15 cellular contexts compared by ENCODE assay signal in genomic region chrX:105564536-105564935, GRCh38.
A peak's percentile ranks its signal among the peaks of the same experiment; 100 is the strongest.
DNase-seq lines count a peak whose midpoint lies in the region; ATAC-seq, FAIRE-seq and TF ChIP-seq lines count a peak whose summit lies in the region.
"Had no signal": no experiment of that assay in that cellular context is flagged by ENCODE, and none has a peak within 500 bp of the region (broad histone marks: within the 10 kb centered on the region; RNA-seq: fewer than 3 reads in every experiment).

No MANE protein-coding gene starts in this region.

- ATAC-seq in GM21825 (IDR thresholded peaks at IDR 0.05; ENCODE audit: unreplicated experiment) (no peak), mucosa of descending colon (no peak), GM21717 (IDR thresholded peaks at IDR 0.05; ENCODE audit: unreplicated experiment) (no peak)
- ATAC-seq: CD8-positive, alpha-beta T cell; HepG2 had no signal

- DNase-seq in GM04503 (ENCODE audit: low read depth): peak; percentile 71
- peak; percentile 16 for DNase-seq in RCC 7860 (ENCODE audit: low spot score)
- DNase-seq in epithelial cell of prostate (ENCODE audit: low read depth, low spot score): peak; percentile 26
- DNase-seq in non-pigmented ciliary epithelial cell (ENCODE audit: low read depth): peak; percentile 68
- DNase-seq in neuronal stem cell (ENCODE audit: low spot score): no peak
- no peak for DNase-seq in mucosa of descending colon
- DNase-seq: activated CD4-positive, alpha-beta T cell treated with anti-CD3 and anti-CD28 coated beads, Interleukin-2, amount 50 U/mL, for 48 hours; activated naive CD4-positive, alpha-beta T cell treated with anti-CD3 and anti-CD28 coated beads for 36 hours; CD8-positive, alpha-beta T cell; NCI-H2081 treated with DMSO at 0.1 percent for 48 hours; posterior cingulate gyrus; stimulated activated CD4-positive, alpha-beta T cell treated with anti-CD3 and anti-CD28 coated beads, Interleukin-4, amount 100 ng/mL, for 4 hours had no signal

- H3K4me1 ChIP-seq in neuronal stem cell (ENCODE audit: control insufficient read depth in 2 of 2, insufficient read depth in 1 of 2, low read depth in 1 of 2, low read length in 2 of 2): no peaks in the 10 kb centered on the region
- H3K4me1 ChIP-seq in mucosa of descending colon (ENCODE audit: low read depth): no peaks in the 10 kb centered on the region

- H3K9me3 ChIP-seq in neuronal stem cell (replicated peaks in 1 of 2; ENCODE audit: control insufficient read depth in 2 of 2, insufficient read depth in 1 of 2, low read depth in 1 of 2, low read length in 2 of 2): no peaks in the 10 kb centered on the region
- H3K9me3 ChIP-seq in mucosa of descending colon: no peaks in the 10 kb centered on the region

- H3K27ac ChIP-seq in epithelial cell of prostate: peak overlapping the region; percentile 74
- H3K27ac ChIP-seq in neuronal stem cell (replicated peaks; ENCODE audit: low read length): no peak overlapping the region

- no peak overlapping the region for H2AFZ ChIP-seq in neuronal stem cell (ENCODE audit: low read length)

- no peaks in the 10 kb centered on the region for H3K27me3 ChIP-seq in neuronal stem cell (ENCODE audit: control insufficient read depth in 3 of 3, insufficient read depth in 3 of 3, low read depth in 1 of 3, low read length in 3 of 3)

- H2AK5ac ChIP-seq in neuronal stem cell (ENCODE audit: low read depth, low read length): no peak overlapping the region

- no peak overlapping the region for H3K9ac ChIP-seq in neuronal stem cell (ENCODE audit: low read depth, low read length, poor library complexity)

- no peak overlapping the region for H4K91ac ChIP-seq in neuronal stem cell (ENCODE audit: low read depth, low read length, poor library complexity)

- no CpG with 5 or more reads among the region's 1 CpG for WGBS in neuronal stem cell (ENCODE audit: extremely low coverage in 2 of 2, insufficient read length in 2 of 2, insufficient replicate concordance in 1 of 2), 2 donors

- no peak overlapping the region for H4K8ac ChIP-seq in neuronal stem cell (ENCODE audit: low read depth, low read length)

- no peak for TF ChIP-seq CTCF in mucosa of descending colon (IDR thresholded peaks at IDR 0.05)

- peak; percentile 77 for FAIRE-seq in RCC 7860 (lab: Jason Lieb, UNC)
- FAIRE-seq: HepG2 had no signal

- H2BK5ac ChIP-seq in neuronal stem cell (ENCODE audit: low read length): no peak overlapping the region

- intact Hi-C loops in mucosa of descending colon (cut with DNase I, micrococcal nuclease): no loop called here

- no peak overlapping the region for H3K4ac ChIP-seq in neuronal stem cell (ENCODE audit: low read length)

- no peak overlapping the region for H2BK120ac ChIP-seq in neuronal stem cell (ENCODE audit: low read depth, low read length)

- no peak overlapping the region for H3K4me2 ChIP-seq in neuronal stem cell (ENCODE audit: insufficient read depth, low read length, poor library complexity, severe bottlenecking)

- H3K23ac ChIP-seq in neuronal stem cell (ENCODE audit: low read depth, low read length, poor library complexity): no peak overlapping the region

- H3K18ac ChIP-seq in neuronal stem cell (ENCODE audit: low read length): no peak overlapping the region

- no peak overlapping the region for H2BK15ac ChIP-seq in neuronal stem cell (ENCODE audit: low read length)

- H2BK12ac ChIP-seq in neuronal stem cell (ENCODE audit: low read length): no peak overlapping the region

- H3K14ac ChIP-seq in neuronal stem cell (ENCODE audit: low read length): no peak overlapping the region

- H3K4me3 ChIP-seq in neuronal stem cell (ENCODE audit: low read length in 2 of 2): no peak overlapping the region
- H3K4me3 ChIP-seq in mucosa of descending colon: no peak overlapping the region

- no peaks in the 10 kb centered on the region for H3K79me1 ChIP-seq in neuronal stem cell (ENCODE audit: low read depth, low read length)

- H3K36me3 ChIP-seq in neuronal stem cell (replicated peaks in 1 of 2; ENCODE audit: control insufficient read depth in 2 of 2, insufficient read depth in 2 of 2, low read length in 2 of 2): no peaks in the 10 kb centered on the region
- H3K36me3 ChIP-seq in mucosa of descending colon (ENCODE audit: low read depth): no peaks in the 10 kb centered on the region

Comparison
In these comparisons a context has a peak if more than half of its experiments do, and no peak if none do; other contexts are left out.
1. DNase-seq: peak in GM04503 (single experiment), RCC 7860 (single experiment), epithelial cell of prostate (single experiment) and non-pigmented ciliary epithelial cell (single experiment); none in neuronal stem cell (single experiment) and mucosa of descending colon (0 of 3).